In genomic region chr13:111116830-111117229, GRCh38 we compare ENCODE assay signal across 13 cellular contexts. TPM values are rescaled to one million over a fixed set of nuclear protein-coding genes. Genes with fewer than 3 reads are reported as not detected.
DNase-seq lines count a peak whose midpoint lies in the region; ATAC-seq and TF ChIP-seq lines count a peak whose summit lies in the region.
"Had no signal": no experiment of that assay in that cellular context is flagged by ENCODE, and none has a peak within 500 bp of the region (broad histone marks: within the 10 kb centered on the region; RNA-seq: fewer than 3 reads in every experiment).

No MANE protein-coding gene starts in this region.

- peaks cover 28% of the 10 kb centered on the region for H3K36me3 ChIP-seq in neuron (ENCODE audit: insufficient read depth, low read length)
- H3K36me3 ChIP-seq: Peyer's patch had no signal

- DNase-seq in AG08395 (ENCODE audit: low spot score) (peak; percentile 21), WTC11 (ENCODE audit: low spot score) (no peak), fibroblast of peridontal ligament (ENCODE audit: extremely low read depth) (peak; percentile 83), CD14-positive monocyte (ENCODE audit: low spot score) (no peak), amygdala (lab: John Stamatoyannopoulos, UW) (no peak)
- DNase-seq: Caco-2; NCI-H1436; Peyer's patch; stimulated activated naive CD8-positive, alpha-beta T cell treated with anti-CD3 and anti-CD28 coated beads, Interleukin-15, Interleukin-2, amounts not matched to agents 100 U/mL and 50 U/mL, for 24 hours had no signal

- H2AFZ ChIP-seq in neuron (ENCODE audit: low read depth, low read length), result no peak overlapping the region

- POLR2A ChIA-PET in WTC11 (lab: Charles Lee), result no interaction called here

- H3K9me3 ChIP-seq in neuron (ENCODE audit: low read length), result no peaks in the 10 kb centered on the region
- H3K9me3 ChIP-seq: Caco-2, Peyer's patch had no signal

- H3K4me3 Mint-ChIP-seq in WTC11 (peak overlapping the region; percentile 83; the same call in 1 of the 2 replicates), CD14-positive monocyte (peak overlapping the region in 1 of 2 donors; percentile 65)

- TF ChIP-seq CTCF in WTC11 (IDR thresholded peaks at IDR 0.05) (no peak), CD14-positive monocyte (IDR thresholded peaks at IDR 0.05) (no peak)

- peaks cover 13% of the 10 kb centered on the region for H3K4me1 ChIP-seq in neuron (ENCODE audit: insufficient read depth, low read length)

- ATAC-seq in WTC11 (no peak), GM18907 (IDR thresholded peaks at IDR 0.05; ENCODE audit: unreplicated experiment) (no peak), GM19351 (IDR thresholded peaks at IDR 0.05; ENCODE audit: unreplicated experiment) (no peak)
- ATAC-seq: activated T-helper 17 cell treated with anti-CD3 and anti-CD28 coated beads, Interleukin-2, amount 50 U/mL, for 72 hours; stimulated activated naive CD8-positive, alpha-beta T cell treated with anti-CD3 and anti-CD28 coated beads, Interleukin-15, Interleukin-2, amounts not matched to agents 100 U/mL and 50 U/mL, for 24 hours had no signal

- H3K27ac Mint-ChIP-seq in WTC11 (no peak overlapping the region), CD14-positive monocyte (no peak overlapping the region)
- H3K27ac Mint-ChIP-seq: activated T-helper 17 cell treated with anti-CD3 and anti-CD28 coated beads, Interleukin-2, amount 50 U/mL, for 72 hours had no signal

- H3K27me3 Mint-ChIP-seq in WTC11 (ENCODE audit: low read depth) (peaks cover 64% of the 10 kb centered on the region), CD14-positive monocyte (ENCODE audit: low read depth in 3 of 3) (peaks cover 67 to 72% (median 68%) of the 10 kb centered on the region in 3 donors)

- intact Hi-C loops in CD14-positive monocyte (cut with micrococcal nuclease), result no loop called here

- peak overlapping the region; percentile 71 for H3K4me3 ChIP-seq in neuron (ENCODE audit: low read length)

- H3K9me3 Mint-ChIP-seq in WTC11 (no peaks in the 10 kb centered on the region), CD14-positive monocyte (peaks cover 0 to 15% (median 10%) of the 10 kb centered on the region in 7 donors)
- H3K9me3 Mint-ChIP-seq: activated T-helper 17 cell treated with anti-CD3 and anti-CD28 coated beads, Interleukin-2, amount 50 U/mL, for 72 hours had no signal

- H3K4me1 Mint-ChIP-seq in WTC11 (peaks cover 8% of the 10 kb centered on the region), CD14-positive monocyte (peaks cover 11% of the 10 kb centered on the region)
- H3K4me1 Mint-ChIP-seq: activated T-helper 17 cell treated with anti-CD3 and anti-CD28 coated beads, Interleukin-2, amount 50 U/mL, for 72 hours had no signal

- H3K36me3 Mint-ChIP-seq in WTC11, result no peaks in the 10 kb centered on the region; the same call in 1 of the 2 replicates
- H3K36me3 Mint-ChIP-seq in CD14-positive monocyte, result peaks cover 3 to 7% of the 10 kb centered on the region in 2 donors

- CTCF ChIA-PET in WTC11 (lab: Charles Lee), result interaction anchor here (2.6 kb wide), 1 partner anchor 50 kb away, joined by 10 read pairs; no protein-coding TSS in a partner anchor

- no peaks in the 10 kb centered on the region for H3K27me3 ChIP-seq in neuron (ENCODE audit: insufficient read depth, low read length)

TF ChIP-seq in WTC11, 78 proteins besides CTCF, POLR2A, EP300 and RAD21:
- TF ChIP-seq MYBL2 (CRISPR knock-in tag; IDR thresholded peaks at IDR 0.05), result no peak
- TF ChIP-seq ARID4B (CRISPR knock-in tag; IDR thresholded peaks at IDR 0.05; ENCODE audit: borderline replicate concordance), result no peak
- TF ChIP-seq NR1H2 (CRISPR knock-in tag; IDR thresholded peaks at IDR 0.05), result no peak
- TF ChIP-seq PRDM15 (CRISPR knock-in tag; IDR thresholded peaks at IDR 0.05), result no peak
- no peak for TF ChIP-seq NFYB (CRISPR knock-in tag; conservative IDR thresholded peaks at IDR 0.05; ENCODE audit: low read depth)
- TF ChIP-seq TEAD4 (CRISPR knock-in tag; IDR thresholded peaks at IDR 0.05), result no peak
TF ChIP-seq in WTC11: peak in this region for 0.

RNA-seq across cellular contexts. Expression of gene ARHGEF7, which starts 1.7 kb away (rescaled TPM):
- 43.3 to 47.3 TPM (median 44.3 TPM) in 3 replicates for total RNA-seq in WTC11 (2021)
- polyA plus RNA-seq in CD14-positive monocyte, result 1 to 10 TPM; 4.6 to 6.1 TPM

Comparison
In these comparisons a context has a peak if more than half of its experiments do, and no peak if none do; other contexts are left out.
1. DNase-seq: peak in AG08395 (single experiment) and fibroblast of peridontal ligament (single experiment); none in WTC11 (single experiment), CD14-positive monocyte (single experiment) and amygdala (0 of 56).